Comparison of ENCODE assay signal across 1 cellular context in the genomic region with DNA sequence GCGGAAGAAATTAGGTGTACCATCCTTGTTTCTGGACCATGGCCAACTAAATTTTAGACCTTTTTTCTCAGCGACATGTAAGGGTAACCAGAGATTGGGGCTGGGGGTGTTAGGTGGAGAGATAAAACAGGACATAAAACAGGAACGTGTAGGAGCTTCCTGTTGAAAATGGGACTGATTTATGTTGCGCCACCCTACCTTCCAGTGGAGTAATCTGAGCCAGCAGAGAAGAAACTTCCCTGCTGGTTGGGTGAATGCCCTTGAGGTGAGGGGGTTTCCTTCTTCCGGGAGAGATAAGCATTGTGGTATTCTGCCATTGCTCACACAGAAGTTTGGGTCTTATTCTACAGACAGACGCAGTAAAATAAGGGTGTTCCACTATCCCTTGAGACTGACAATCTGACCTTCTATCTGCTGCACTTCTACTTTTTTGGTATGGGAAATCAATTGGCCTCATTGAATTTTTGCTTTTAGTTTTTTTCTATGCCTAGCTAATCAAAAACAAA.
TF ChIP-seq lines count a peak whose summit lies in the region.

No MANE protein-coding gene starts in this region.

TF ChIP-seq in HEK293, 187 proteins besides CTCF, POLR2A, EP300 and RAD21 (continued from another document):
- TF ChIP-seq, protein P1, sequence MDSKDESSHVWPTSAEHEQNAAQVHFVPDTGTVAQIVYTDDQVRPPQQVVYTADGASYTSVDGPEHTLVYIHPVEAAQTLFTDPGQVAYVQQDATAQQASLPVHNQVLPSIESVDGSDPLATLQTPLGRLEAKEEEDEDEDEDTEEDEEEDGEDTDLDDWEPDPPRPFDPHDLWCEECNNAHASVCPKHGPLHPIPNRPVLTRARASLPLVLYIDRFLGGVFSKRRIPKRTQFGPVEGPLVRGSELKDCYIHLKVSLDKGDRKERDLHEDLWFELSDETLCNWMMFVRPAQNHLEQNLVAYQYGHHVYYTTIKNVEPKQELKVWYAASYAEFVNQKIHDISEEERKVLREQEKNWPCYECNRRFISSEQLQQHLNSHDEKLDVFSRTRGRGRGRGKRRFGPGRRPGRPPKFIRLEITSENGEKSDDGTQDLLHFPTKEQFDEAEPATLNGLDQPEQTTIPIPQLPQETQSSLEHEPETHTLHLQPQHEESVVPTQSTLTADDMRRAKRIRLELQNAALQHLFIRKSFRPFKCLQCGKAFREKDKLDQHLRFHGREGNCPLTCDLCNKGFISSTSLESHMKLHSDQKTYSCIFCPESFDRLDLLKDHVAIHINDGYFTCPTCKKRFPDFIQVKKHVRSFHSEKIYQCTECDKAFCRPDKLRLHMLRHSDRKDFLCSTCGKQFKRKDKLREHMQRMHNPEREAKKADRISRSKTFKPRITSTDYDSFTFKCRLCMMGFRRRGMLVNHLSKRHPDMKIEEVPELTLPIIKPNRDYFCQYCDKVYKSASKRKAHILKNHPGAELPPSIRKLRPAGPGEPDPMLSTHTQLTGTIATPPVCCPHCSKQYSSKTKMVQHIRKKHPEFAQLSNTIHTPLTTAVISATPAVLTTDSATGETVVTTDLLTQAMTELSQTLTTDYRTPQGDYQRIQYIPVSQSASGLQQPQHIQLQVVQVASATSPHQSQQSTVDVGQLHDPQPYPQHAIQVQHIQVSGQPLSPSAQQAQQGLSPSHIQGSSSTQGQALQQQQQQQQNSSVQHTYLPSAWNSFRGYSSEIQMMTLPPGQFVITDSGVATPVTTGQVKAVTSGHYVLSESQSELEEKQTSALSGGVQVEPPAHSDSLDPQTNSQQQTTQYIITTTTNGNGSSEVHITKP (tag by site-specific recombination; IDR thresholded peaks at IDR 0.05): peak; percentile 63; the same call in 1 of the 2 replicates
- TF ChIP-seq ZNF341 (tag by site-specific recombination; IDR thresholded peaks at IDR 0.05; ENCODE audit: low read depth): no peak
- no peak for TF ChIP-seq ZNF624 (tag by site-specific recombination; IDR thresholded peaks at IDR 0.05)
- TF ChIP-seq, protein P2, sequence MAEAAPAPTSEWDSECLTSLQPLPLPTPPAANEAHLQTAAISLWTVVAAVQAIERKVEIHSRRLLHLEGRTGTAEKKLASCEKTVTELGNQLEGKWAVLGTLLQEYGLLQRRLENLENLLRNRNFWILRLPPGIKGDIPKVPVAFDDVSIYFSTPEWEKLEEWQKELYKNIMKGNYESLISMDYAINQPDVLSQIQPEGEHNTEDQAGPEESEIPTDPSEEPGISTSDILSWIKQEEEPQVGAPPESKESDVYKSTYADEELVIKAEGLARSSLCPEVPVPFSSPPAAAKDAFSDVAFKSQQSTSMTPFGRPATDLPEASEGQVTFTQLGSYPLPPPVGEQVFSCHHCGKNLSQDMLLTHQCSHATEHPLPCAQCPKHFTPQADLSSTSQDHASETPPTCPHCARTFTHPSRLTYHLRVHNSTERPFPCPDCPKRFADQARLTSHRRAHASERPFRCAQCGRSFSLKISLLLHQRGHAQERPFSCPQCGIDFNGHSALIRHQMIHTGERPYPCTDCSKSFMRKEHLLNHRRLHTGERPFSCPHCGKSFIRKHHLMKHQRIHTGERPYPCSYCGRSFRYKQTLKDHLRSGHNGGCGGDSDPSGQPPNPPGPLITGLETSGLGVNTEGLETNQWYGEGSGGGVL (tag by site-specific recombination; IDR thresholded peaks at IDR 0.05): 0 out of 2 replicates have a peak, but pooled peaks have one; percentile 24
- TF ChIP-seq, protein P3, sequence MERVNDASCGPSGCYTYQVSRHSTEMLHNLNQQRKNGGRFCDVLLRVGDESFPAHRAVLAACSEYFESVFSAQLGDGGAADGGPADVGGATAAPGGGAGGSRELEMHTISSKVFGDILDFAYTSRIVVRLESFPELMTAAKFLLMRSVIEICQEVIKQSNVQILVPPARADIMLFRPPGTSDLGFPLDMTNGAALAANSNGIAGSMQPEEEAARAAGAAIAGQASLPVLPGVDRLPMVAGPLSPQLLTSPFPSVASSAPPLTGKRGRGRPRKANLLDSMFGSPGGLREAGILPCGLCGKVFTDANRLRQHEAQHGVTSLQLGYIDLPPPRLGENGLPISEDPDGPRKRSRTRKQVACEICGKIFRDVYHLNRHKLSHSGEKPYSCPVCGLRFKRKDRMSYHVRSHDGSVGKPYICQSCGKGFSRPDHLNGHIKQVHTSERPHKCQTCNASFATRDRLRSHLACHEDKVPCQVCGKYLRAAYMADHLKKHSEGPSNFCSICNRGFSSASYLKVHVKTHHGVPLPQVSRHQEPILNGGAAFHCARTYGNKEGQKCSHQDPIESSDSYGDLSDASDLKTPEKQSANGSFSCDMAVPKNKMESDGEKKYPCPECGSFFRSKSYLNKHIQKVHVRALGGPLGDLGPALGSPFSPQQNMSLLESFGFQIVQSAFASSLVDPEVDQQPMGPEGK (tag by site-specific recombination; IDR thresholded peaks at IDR 0.05): 0 out of 2 replicates have a peak, but pooled peaks have one; percentile 19
- TF ChIP-seq IKZF3 (tag by site-specific recombination; IDR thresholded peaks at IDR 0.05): peak; percentile 55
- TF ChIP-seq, protein P4, sequence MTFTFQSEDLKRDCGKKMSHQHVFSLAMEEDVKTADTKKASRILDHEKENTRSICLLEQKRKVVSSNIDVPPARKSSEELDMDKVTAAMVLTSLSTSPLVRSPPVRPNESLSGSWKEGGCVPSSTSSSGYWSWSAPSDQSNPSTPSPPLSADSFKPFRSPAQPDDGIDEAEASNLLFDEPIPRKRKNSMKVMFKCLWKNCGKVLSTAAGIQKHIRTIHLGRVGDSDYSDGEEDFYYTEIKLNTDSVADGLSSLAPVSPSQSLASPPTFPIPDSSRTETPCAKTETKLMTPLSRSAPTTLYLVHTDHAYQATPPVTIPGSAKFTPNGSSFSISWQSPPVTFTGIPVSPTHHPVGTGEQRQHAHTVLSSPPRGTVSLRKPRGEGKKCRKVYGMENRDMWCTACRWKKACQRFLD (tag by site-specific recombination; IDR thresholded peaks at IDR 0.05): no peak
